1 cellular context compared by ENCODE assay signal in the genomic region with DNA sequence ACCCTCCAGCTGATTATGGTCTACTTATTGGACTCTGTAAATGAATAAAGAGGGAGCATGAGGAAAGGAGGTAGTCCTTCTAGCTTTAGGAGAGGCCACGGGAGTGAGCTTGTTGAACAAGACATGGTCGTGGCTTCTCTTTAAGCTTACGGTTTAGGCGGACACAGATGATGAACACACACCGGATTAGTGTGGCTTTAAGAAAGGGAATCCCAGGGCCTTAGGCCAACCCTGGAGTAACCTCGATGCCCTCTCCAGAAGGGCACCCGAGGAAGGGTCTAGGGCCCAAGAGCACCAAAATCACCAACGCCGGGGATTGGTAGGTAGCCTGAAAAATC.
A peak's percentile ranks its signal among the peaks of the same experiment; 100 is the strongest.
TF ChIP-seq lines count a peak whose summit lies in the region.

No MANE protein-coding gene starts in this region.

TF ChIP-seq in K562, 482 proteins besides CTCF, POLR2A, EP300 and RAD21 (continued from another document):
- TF ChIP-seq RNF219 (CRISPR knock-in tag; IDR thresholded peaks at IDR 0.05) (no peak), HDAC2 (IDR thresholded peaks at IDR 0.05) (peak; percentile 53; the same call in 1 of the 2 replicates), EHMT2 (IDR thresholded peaks at IDR 0.05) (0 out of 2 replicates have a peak, but pooled peaks have one; percentile 24), ZBTB1 (CRISPR knock-in tag; IDR thresholded peaks at IDR 0.05; ENCODE audit: borderline replicate concordance, low read depth) (peak; percentile 18; the same call in 1 of the 2 replicates), ZNF224 (CRISPR knock-in tag; IDR thresholded peaks at IDR 0.05) (0 out of 2 replicates have a peak, but pooled peaks have one; percentile 29)
- TF ChIP-seq, protein P1, sequence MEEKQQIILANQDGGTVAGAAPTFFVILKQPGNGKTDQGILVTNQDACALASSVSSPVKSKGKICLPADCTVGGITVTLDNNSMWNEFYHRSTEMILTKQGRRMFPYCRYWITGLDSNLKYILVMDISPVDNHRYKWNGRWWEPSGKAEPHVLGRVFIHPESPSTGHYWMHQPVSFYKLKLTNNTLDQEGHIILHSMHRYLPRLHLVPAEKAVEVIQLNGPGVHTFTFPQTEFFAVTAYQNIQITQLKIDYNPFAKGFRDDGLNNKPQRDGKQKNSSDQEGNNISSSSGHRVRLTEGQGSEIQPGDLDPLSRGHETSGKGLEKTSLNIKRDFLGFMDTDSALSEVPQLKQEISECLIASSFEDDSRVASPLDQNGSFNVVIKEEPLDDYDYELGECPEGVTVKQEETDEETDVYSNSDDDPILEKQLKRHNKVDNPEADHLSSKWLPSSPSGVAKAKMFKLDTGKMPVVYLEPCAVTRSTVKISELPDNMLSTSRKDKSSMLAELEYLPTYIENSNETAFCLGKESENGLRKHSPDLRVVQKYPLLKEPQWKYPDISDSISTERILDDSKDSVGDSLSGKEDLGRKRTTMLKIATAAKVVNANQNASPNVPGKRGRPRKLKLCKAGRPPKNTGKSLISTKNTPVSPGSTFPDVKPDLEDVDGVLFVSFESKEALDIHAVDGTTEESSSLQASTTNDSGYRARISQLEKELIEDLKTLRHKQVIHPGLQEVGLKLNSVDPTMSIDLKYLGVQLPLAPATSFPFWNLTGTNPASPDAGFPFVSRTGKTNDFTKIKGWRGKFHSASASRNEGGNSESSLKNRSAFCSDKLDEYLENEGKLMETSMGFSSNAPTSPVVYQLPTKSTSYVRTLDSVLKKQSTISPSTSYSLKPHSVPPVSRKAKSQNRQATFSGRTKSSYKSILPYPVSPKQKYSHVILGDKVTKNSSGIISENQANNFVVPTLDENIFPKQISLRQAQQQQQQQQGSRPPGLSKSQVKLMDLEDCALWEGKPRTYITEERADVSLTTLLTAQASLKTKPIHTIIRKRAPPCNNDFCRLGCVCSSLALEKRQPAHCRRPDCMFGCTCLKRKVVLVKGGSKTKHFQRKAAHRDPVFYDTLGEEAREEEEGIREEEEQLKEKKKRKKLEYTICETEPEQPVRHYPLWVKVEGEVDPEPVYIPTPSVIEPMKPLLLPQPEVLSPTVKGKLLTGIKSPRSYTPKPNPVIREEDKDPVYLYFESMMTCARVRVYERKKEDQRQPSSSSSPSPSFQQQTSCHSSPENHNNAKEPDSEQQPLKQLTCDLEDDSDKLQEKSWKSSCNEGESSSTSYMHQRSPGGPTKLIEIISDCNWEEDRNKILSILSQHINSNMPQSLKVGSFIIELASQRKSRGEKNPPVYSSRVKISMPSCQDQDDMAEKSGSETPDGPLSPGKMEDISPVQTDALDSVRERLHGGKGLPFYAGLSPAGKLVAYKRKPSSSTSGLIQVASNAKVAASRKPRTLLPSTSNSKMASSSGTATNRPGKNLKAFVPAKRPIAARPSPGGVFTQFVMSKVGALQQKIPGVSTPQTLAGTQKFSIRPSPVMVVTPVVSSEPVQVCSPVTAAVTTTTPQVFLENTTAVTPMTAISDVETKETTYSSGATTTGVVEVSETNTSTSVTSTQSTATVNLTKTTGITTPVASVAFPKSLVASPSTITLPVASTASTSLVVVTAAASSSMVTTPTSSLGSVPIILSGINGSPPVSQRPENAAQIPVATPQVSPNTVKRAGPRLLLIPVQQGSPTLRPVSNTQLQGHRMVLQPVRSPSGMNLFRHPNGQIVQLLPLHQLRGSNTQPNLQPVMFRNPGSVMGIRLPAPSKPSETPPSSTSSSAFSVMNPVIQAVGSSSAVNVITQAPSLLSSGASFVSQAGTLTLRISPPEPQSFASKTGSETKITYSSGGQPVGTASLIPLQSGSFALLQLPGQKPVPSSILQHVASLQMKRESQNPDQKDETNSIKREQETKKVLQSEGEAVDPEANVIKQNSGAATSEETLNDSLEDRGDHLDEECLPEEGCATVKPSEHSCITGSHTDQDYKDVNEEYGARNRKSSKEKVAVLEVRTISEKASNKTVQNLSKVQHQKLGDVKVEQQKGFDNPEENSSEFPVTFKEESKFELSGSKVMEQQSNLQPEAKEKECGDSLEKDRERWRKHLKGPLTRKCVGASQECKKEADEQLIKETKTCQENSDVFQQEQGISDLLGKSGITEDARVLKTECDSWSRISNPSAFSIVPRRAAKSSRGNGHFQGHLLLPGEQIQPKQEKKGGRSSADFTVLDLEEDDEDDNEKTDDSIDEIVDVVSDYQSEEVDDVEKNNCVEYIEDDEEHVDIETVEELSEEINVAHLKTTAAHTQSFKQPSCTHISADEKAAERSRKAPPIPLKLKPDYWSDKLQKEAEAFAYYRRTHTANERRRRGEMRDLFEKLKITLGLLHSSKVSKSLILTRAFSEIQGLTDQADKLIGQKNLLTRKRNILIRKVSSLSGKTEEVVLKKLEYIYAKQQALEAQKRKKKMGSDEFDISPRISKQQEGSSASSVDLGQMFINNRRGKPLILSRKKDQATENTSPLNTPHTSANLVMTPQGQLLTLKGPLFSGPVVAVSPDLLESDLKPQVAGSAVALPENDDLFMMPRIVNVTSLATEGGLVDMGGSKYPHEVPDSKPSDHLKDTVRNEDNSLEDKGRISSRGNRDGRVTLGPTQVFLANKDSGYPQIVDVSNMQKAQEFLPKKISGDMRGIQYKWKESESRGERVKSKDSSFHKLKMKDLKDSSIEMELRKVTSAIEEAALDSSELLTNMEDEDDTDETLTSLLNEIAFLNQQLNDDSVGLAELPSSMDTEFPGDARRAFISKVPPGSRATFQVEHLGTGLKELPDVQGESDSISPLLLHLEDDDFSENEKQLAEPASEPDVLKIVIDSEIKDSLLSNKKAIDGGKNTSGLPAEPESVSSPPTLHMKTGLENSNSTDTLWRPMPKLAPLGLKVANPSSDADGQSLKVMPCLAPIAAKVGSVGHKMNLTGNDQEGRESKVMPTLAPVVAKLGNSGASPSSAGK (IDR thresholded peaks at IDR 0.05) = peak; percentile 94
TF ChIP-seq in K562: peak in this region for 5.
